In genomic region chr13:113454936-113455335, GRCh38 we compare ENCODE assay signal across 17 cellular contexts. TPM values are rescaled to one million over a fixed set of nuclear protein-coding genes. Genes with fewer than 3 reads are reported as not detected.
DNase-seq lines count a peak whose midpoint lies in the region; ATAC-seq and TF ChIP-seq lines count a peak whose summit lies in the region.
"Had no signal": no experiment of that assay in that cellular context is flagged by ENCODE, and none has a peak within 500 bp of the region (broad histone marks: within the 10 kb centered on the region; RNA-seq: fewer than 3 reads in every experiment).

No MANE protein-coding gene starts in this region.

- in situ Hi-C loops in GM23248 (cut with MboI), result no loop called here

- peak overlapping the region; percentile 75 for H3K9ac ChIP-seq in GM23248

- H3K36me3 ChIP-seq in GM23248 (ENCODE audit: low read depth), result peaks cover 15% of the 10 kb centered on the region; the same call in 1 of the 2 replicates

- H3K9me3 Mint-ChIP-seq in WTC11 (no peaks in the 10 kb centered on the region), osteocyte (ENCODE audit: unreplicated experiment) (no peaks in the 10 kb centered on the region)
- H3K9me3 Mint-ChIP-seq in activated naive CD8-positive, alpha-beta T cell treated with anti-CD3 and anti-CD28 coated beads, Interleukin-2, amount 50 U/mL, for 24 hours, result no peaks in the 10 kb centered on the region

- H3K36me3 Mint-ChIP-seq in WTC11 (peaks cover 45% of the 10 kb centered on the region), osteocyte (ENCODE audit: unreplicated experiment) (peaks cover 28% of the 10 kb centered on the region)
- H3K36me3 Mint-ChIP-seq in activated naive CD8-positive, alpha-beta T cell treated with anti-CD3 and anti-CD28 coated beads, Interleukin-2, amount 50 U/mL, for 24 hours (ENCODE audit: low read depth), result peaks cover 13% of the 10 kb centered on the region

- no peaks in the 10 kb centered on the region for H3K9me3 ChIP-seq in GM23248 (ENCODE audit: low read depth)
- H3K9me3 ChIP-seq: A549 had no signal

- peaks cover 13% of the 10 kb centered on the region for H3K4me1 ChIP-seq in GM23248 (ENCODE audit: insufficient read depth)

- H3K4me1 Mint-ChIP-seq in WTC11 (no peaks in the 10 kb centered on the region), osteocyte (ENCODE audit: unreplicated experiment) (peaks cover 9% of the 10 kb centered on the region)
- no peaks in the 10 kb centered on the region for H3K4me1 Mint-ChIP-seq in activated naive CD8-positive, alpha-beta T cell treated with anti-CD3 and anti-CD28 coated beads, Interleukin-2, amount 50 U/mL, for 24 hours

- no peak overlapping the region for H3K4me2 ChIP-seq in GM23248 (ENCODE audit: unreplicated experiment)
- H3K4me2 ChIP-seq: A549 had no signal

- H3K9me2 ChIP-seq in GM23248 (ENCODE audit: insufficient read depth), result no peaks in the 10 kb centered on the region

- H3K27me3 Mint-ChIP-seq in WTC11 (ENCODE audit: low read depth), result no peaks in the 10 kb centered on the region
- H3K27me3 Mint-ChIP-seq in osteocyte (ENCODE audit: unreplicated experiment), result no peaks in the 10 kb centered on the region
- H3K27me3 Mint-ChIP-seq in activated naive CD8-positive, alpha-beta T cell treated with anti-CD3 and anti-CD28 coated beads, Interleukin-2, amount 50 U/mL, for 24 hours, result no peaks in the 10 kb centered on the region

- H3K79me2 ChIP-seq in GM23248 (ENCODE audit: insufficient read depth), result no peaks in the 10 kb centered on the region

- H3F3A ChIP-seq in GM23248 (ENCODE audit: insufficient read depth), result peaks cover 10% of the 10 kb centered on the region

- H4K20me1 ChIP-seq in GM23248 (ENCODE audit: insufficient read depth), result no peaks in the 10 kb centered on the region

- no peak overlapping the region for H2AFZ ChIP-seq in GM23248

- H3K4me3 ChIP-seq in GM23248, result no peak overlapping the region
- H3K4me3 ChIP-seq: A549 had no signal

- WGBS in GM23248 (ENCODE audit: low coverage in 1 of 2, low lambda C conversion rate in 2 of 2, missing lambda C conversion rate in 2 of 2), 2 experiments, result 94 to 98% methylated on average over 13 of the region's 13 CpGs

- H3K4me3 Mint-ChIP-seq in WTC11 (no peak overlapping the region), osteocyte (ENCODE audit: unreplicated experiment) (no peak overlapping the region)
- H3K4me3 Mint-ChIP-seq in activated naive CD8-positive, alpha-beta T cell treated with anti-CD3 and anti-CD28 coated beads, Interleukin-2, amount 50 U/mL, for 24 hours, result no peak overlapping the region

- H3K27ac Mint-ChIP-seq in WTC11, result peak overlapping the region; percentile 29; the same call in 1 of the 2 replicates
- no peak overlapping the region for H3K27ac Mint-ChIP-seq in osteocyte (ENCODE audit: unreplicated experiment)
- H3K27ac Mint-ChIP-seq in activated naive CD8-positive, alpha-beta T cell treated with anti-CD3 and anti-CD28 coated beads, Interleukin-2, amount 50 U/mL, for 24 hours, result no peak overlapping the region

- CTCF ChIA-PET in WTC11 (lab: Charles Lee), result no interaction called here

- TF ChIP-seq CTCF in WTC11 (IDR thresholded peaks at IDR 0.05) (no peak), osteocyte (IDR thresholded peaks at IDR 0.05) (no peak)

- H3K27ac ChIP-seq in GM23248, result peak overlapping the region; percentile 74
- H3K27ac ChIP-seq: A549, C4-2B had no signal

- POLR2A ChIA-PET in WTC11 (lab: Charles Lee), result no interaction called here

- ATAC-seq in WTC11, result no peak
- no peak for ATAC-seq in activated naive CD8-positive, alpha-beta T cell treated with anti-CD3 and anti-CD28 coated beads, Interleukin-2, amount 50 U/mL, for 24 hours
- ATAC-seq: A549, HepG2 had no signal

- DNase-seq in activated CD8-positive, alpha-beta memory T cell treated with anti-CD3 and anti-CD28 coated beads, Interleukin-2, amount 50 U/mL, for 48 hours, result peak; percentile 7
- DNase-seq in activated CD8-positive, alpha-beta memory T cell treated with anti-CD3 and anti-CD28 coated beads for 24 hours, result no peak
- DNase-seq in GM23248 (no peak), WTC11 (ENCODE audit: low spot score) (no peak), osteocyte (ENCODE audit: extremely low spot score, unreplicated experiment) (peak; percentile 59), A172 (ENCODE audit: low spot score) (no peak), superior temporal gyrus (ENCODE audit: extremely low spot score) (no peak)
- no peak for DNase-seq in activated naive CD8-positive, alpha-beta T cell treated with anti-CD3 and anti-CD28 coated beads, Interleukin-2, amount 50 U/mL, for 24 hours
- DNase-seq: DMS 273 treated with DMSO at 0.1 percent for 48 hours; KG1; NCI-H1105; NCI-H1694; NCI-H526 treated with DMSO at 0.1 percent for 48 hours; NK-92 treated with Interleukin-12 subunit alpha and Interleukin-12 subunit beta, amount 100 ng/mL, for 24 hours had no signal

- H3K27me3 ChIP-seq in GM23248 (replicated peaks; ENCODE audit: insufficient read depth), result no peaks in the 10 kb centered on the region

TF ChIP-seq in WTC11, 78 proteins besides CTCF, POLR2A, EP300 and RAD21:
- TF ChIP-seq SMAD4 (CRISPR knock-in tag; IDR thresholded peaks at IDR 0.05), result no peak

RNA-seq across cellular contexts. Expression of gene ADPRHL1, which starts 1.6 kb away (rescaled TPM):
- total RNA-seq in GM23248 (2014; rRNA removed; shearing (Covaris generic)), result 1.4 and 2.2 TPM in 2 replicates
- polyA plus RNA-seq in GM23248 (2016; fragmentation: Nextera tagmentation; extraction: Ambion mirVana), result 1.6 and 1.8 TPM in 2 replicates
- 1.0 to 1.5 TPM (median 1.4 TPM) in 3 replicates for total RNA-seq in WTC11 (2021)
- 2.6 and 2.9 TPM in 2 replicates for total RNA-seq in osteocyte
- total RNA-seq in A172 (2014; rRNA removed; shearing (Covaris generic)), result 0.96 and 2.1 TPM in 2 replicates

RNA-seq across cellular contexts. Expression of gene DCUN1D2, which starts 35.6 kb away (rescaled TPM):
- total RNA-seq in GM23248 (2014; rRNA removed; shearing (Covaris generic)), result 9.9 and 22.1 TPM in 2 replicates
- 7.2 and 11.1 TPM in 2 replicates for polyA plus RNA-seq in GM23248 (2016; fragmentation: Nextera tagmentation; extraction: Ambion mirVana)
- total RNA-seq in WTC11 (2021) (34.0 to 42.5 TPM (median 36.0 TPM) in 3 replicates), osteocyte (27.5 and 29.0 TPM in 2 replicates)
- total RNA-seq in A172 (2014; rRNA removed; shearing (Covaris generic)), result 14.0 and 18.6 TPM in 2 replicates

Comparison
In these comparisons a context has a peak if more than half of its experiments do, and no peak if none do; other contexts are left out.
1. DNase-seq: peak in activated CD8-positive, alpha-beta memory T cell treated with anti-CD3 and anti-CD28 coated beads, Interleukin-2, amount 50 U/mL, for 48 hours (single experiment) and osteocyte (single experiment); none in activated CD8-positive, alpha-beta memory T cell treated with anti-CD3 and anti-CD28 coated beads for 24 hours (single experiment), GM23248 (single experiment), WTC11 (single experiment), A172 (single experiment), activated naive CD8-positive, alpha-beta T cell treated with anti-CD3 and anti-CD28 coated beads, Interleukin-2, amount 50 U/mL, for 24 hours (single experiment) and superior temporal gyrus (single experiment).